In the genomic region with DNA sequence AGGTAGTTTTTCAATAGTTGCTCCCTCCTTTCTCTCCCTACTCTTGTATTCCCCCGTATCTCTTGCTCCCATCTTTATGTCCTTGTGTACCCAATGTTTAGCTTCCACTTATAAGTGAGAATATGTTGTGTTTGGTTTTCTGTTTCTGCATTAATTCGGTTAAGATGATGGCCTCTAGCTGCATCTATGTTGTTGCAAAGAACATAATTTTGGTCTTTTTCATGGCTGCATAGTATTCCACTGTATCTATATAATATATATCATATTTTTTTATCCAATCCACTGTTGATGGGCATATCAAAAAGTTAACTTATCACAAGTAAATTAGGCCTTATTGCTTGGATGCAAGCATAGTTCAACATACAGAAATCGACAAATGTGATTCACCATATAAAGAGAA, we compare ENCODE assay signal across 35 cellular contexts.
"Had no signal": no experiment of that assay in that cellular context is flagged by ENCODE, and none has a peak within 500 bp of the region (broad histone marks: within the 10 kb centered on the region; RNA-seq: fewer than 3 reads in every experiment).

No MANE protein-coding gene starts in this region.

- H3K9me3 ChIP-seq: MG63 had no signal

- H3K4me3 ChIP-seq: MG63 had no signal

- H3K27me3 ChIP-seq: MG63 had no signal

- H3K36me3 ChIP-seq: MG63 had no signal

- DNase-seq: Karpas-422, Kasumi-1, MG63, MM.1S, MV-4-11, NCI-H1048, NCI-H1092, NCI-H1092 treated with DMSO at 0.1 percent for 48 hours, NCI-H1105, NCI-H1105 treated with DMSO at 0.1 percent for 48 hours, NCI-H1417, NCI-H1417 treated with DMSO at 0.1 percent for 48 hours, NCI-H1436, NCI-H1436 treated with DMSO at 0.1 percent for 48 hours, NCI-H146, NCI-H1694, NCI-H1694 treated with DMSO at 0.1 percent for 48 hours, NCI-H187, NCI-H187 treated with DMSO at 0.1 percent for 48 hours, NCI-H1930, NCI-H2029, NCI-H2029 treated with DMSO at 0.1 percent for 48 hours, NCI-H2081, NCI-H2081 treated with DMSO at 0.1 percent for 48 hours, NCI-H2107, NCI-H2171, NCI-H2171 treated with DMSO at 0.1 percent for 48 hours, NCI-H2227 treated with DMSO at 0.1 percent for 48 hours, NCI-H226, NCI-H345, NCI-H446, NCI-H446 treated with DMSO at 0.1 percent for 48 hours, NCI-H510A, NCI-H510A treated with DMSO at 0.1 percent for 48 hours, NCI-H524 had no signal
